ENCODE assay signal across 12 cellular contexts in genomic region chr20:47326718-47327137, GRCh38. TPM values are rescaled to one million over a fixed set of nuclear protein-coding genes. Genes with fewer than 3 reads are reported as not detected.
A peak's percentile ranks its signal among the peaks of the same experiment; 100 is the strongest.
DNase-seq lines count a peak whose midpoint lies in the region; ATAC-seq and TF ChIP-seq lines count a peak whose summit lies in the region.
"Had no signal": no experiment of that assay in that cellular context is flagged by ENCODE, and none has a peak within 500 bp of the region (broad histone marks: within the 10 kb centered on the region; RNA-seq: fewer than 3 reads in every experiment).

No MANE protein-coding gene starts in this region.

- peaks cover 22% of the 10 kb centered on the region in 2 donors for H3K4me1 Mint-ChIP-seq in natural killer cell treated with Interleukin-12 subunit alpha and Interleukin-12 subunit beta and Interleukin-15 and Interleukin-18, amount 100 ng/mL, for 72 hours (ENCODE audit: low read depth in 2 of 2)
- peaks cover 40 to 50% of the 10 kb centered on the region in 2 donors for H3K4me1 Mint-ChIP-seq in natural killer cell

- no peak for ATAC-seq in natural killer cell treated with Interleukin-12 subunit alpha and Interleukin-12 subunit beta and Interleukin-15 and Interleukin-18, amount 100 ng/mL, for 72 hours
- ATAC-seq in natural killer cell (no peak), upper lobe of left lung (ENCODE audit: low FRiP score in 2 of 2) (no peak), GM21526 (IDR thresholded peaks at IDR 0.05; ENCODE audit: low FRiP score, unreplicated experiment) (no peak), GM18870 (IDR thresholded peaks at IDR 0.05; ENCODE audit: unreplicated experiment) (no peak)

- H3K27me3 Mint-ChIP-seq in natural killer cell treated with Interleukin-12 subunit alpha and Interleukin-12 subunit beta and Interleukin-15 and Interleukin-18, amount 100 ng/mL, for 72 hours = no peaks in the 10 kb centered on the region
- H3K27me3 Mint-ChIP-seq in natural killer cell (ENCODE audit: low read depth in 2 of 2) = no peaks in the 10 kb centered on the region

- H3K9me3 ChIP-seq in upper lobe of left lung = no peaks in the 10 kb centered on the region
- H3K9me3 ChIP-seq: BE2C had no signal

- TF ChIP-seq POLR2A in upper lobe of left lung (IDR thresholded peaks at IDR 0.05) = no peak

- no peaks in the 10 kb centered on the region for H3K27me3 ChIP-seq in brain microvascular endothelial cell (replicated peaks)
- no peaks in the 10 kb centered on the region for H3K27me3 ChIP-seq in upper lobe of left lung
- H3K27me3 ChIP-seq: BE2C had no signal

- H3K4me3 ChIP-seq in brain microvascular endothelial cell (ENCODE audit: low read depth, low read length) = no peak overlapping the region
- no peak overlapping the region for H3K4me3 ChIP-seq in upper lobe of left lung

- peaks cover 12% of the 10 kb centered on the region for H3K36me3 Mint-ChIP-seq in natural killer cell treated with Interleukin-12 subunit alpha and Interleukin-12 subunit beta and Interleukin-15 and Interleukin-18, amount 100 ng/mL, for 72 hours
- H3K36me3 Mint-ChIP-seq in natural killer cell = no peaks in the 10 kb centered on the region

- no peak for DNase-seq in natural killer cell treated with Interleukin-12 subunit alpha and Interleukin-12 subunit beta and Interleukin-15 and Interleukin-18, amount 100 ng/mL, for 72 hours (ENCODE audit: low spot score)
- DNase-seq in natural killer cell = no peak
- peak; percentile 91 for DNase-seq in brain microvascular endothelial cell
- DNase-seq in kidney glomerular epithelial cell (lab: John Stamatoyannopoulos, UW) = peak; percentile 87
- no peak for DNase-seq in upper lobe of left lung
- no peak for DNase-seq in activated naive CD4-positive, alpha-beta T cell treated with Interleukin-2 at 50 U/mL for 16 hours
- DNase-seq: activated T-cell treated with anti-CD3 and anti-CD28 coated beads for 4 hours, BE2C, islet precursor cell, NCI-H748 treated with DMSO at 0.1 percent for 48 hours had no signal

- H3K4me1 ChIP-seq in upper lobe of left lung = peaks cover 24 to 59% (median 47%) of the 10 kb centered on the region in 4 donors

- no peak for TF ChIP-seq EP300 in upper lobe of left lung (IDR thresholded peaks at IDR 0.05)

- peak overlapping the region; percentile 88 for H3K27ac ChIP-seq in brain microvascular endothelial cell
- H3K27ac ChIP-seq in upper lobe of left lung = peak overlapping the region in 3 of 4 donors; percentile 6 to 89 (median 55)

- in situ Hi-C loops in brain microvascular endothelial cell (cut with HindIII; ENCODE audit: low pct_ligation_motif_present, low sequenced_read_pairs) = no loop called here

- peak overlapping the region; percentile 35 to 68 for H3K27ac Mint-ChIP-seq in natural killer cell treated with Interleukin-12 subunit alpha and Interleukin-12 subunit beta and Interleukin-15 and Interleukin-18, amount 100 ng/mL, for 72 hours
- peak overlapping the region in 1 of 2 donors; percentile 46 for H3K27ac Mint-ChIP-seq in natural killer cell

- no peak overlapping the region for H3K4me3 Mint-ChIP-seq in natural killer cell treated with Interleukin-12 subunit alpha and Interleukin-12 subunit beta and Interleukin-15 and Interleukin-18, amount 100 ng/mL, for 72 hours
- H3K4me3 Mint-ChIP-seq in natural killer cell = no peak overlapping the region

- H3K9me3 Mint-ChIP-seq in natural killer cell treated with Interleukin-12 subunit alpha and Interleukin-12 subunit beta and Interleukin-15 and Interleukin-18, amount 100 ng/mL, for 72 hours = no peaks in the 10 kb centered on the region
- H3K9me3 Mint-ChIP-seq in natural killer cell = no peaks in the 10 kb centered on the region

- TF ChIP-seq CTCF in natural killer cell (IDR thresholded peaks at IDR 0.05) = no peak
- no peak for TF ChIP-seq CTCF in brain microvascular endothelial cell (IDR thresholded peaks at IDR 0.05; ENCODE audit: low read depth, low read length, missing control alignments)
- no peak for TF ChIP-seq CTCF in upper lobe of left lung (IDR thresholded peaks at IDR 0.05)

- 52 to 61% methylated on average over 6 of the region's 6 CpGs for WGBS in upper lobe of left lung, 2 donors

- intact Hi-C loops in natural killer cell (cut with micrococcal nuclease) = no loop called here

- no peaks in the 10 kb centered on the region for H3K36me3 ChIP-seq in brain microvascular endothelial cell (replicated peaks)
- H3K36me3 ChIP-seq in upper lobe of left lung = no peaks in the 10 kb centered on the region

RNA-seq across cellular contexts. Expression of gene ZMYND8, which starts 29.8 kb away (rescaled TPM):
- 10 to 100 TPM; 42.1 to 65.7 TPM for total RNA-seq in natural killer cell treated with Interleukin-12 subunit alpha and Interleukin-12 subunit beta and Interleukin-15 and Interleukin-18, amount 100 ng/mL, for 72 hours
- 10 to 100 TPM; 57.6 to 72.6 (median 69.8) TPM for total RNA-seq in natural killer cell
- total RNA-seq in upper lobe of left lung = 100 to 1,000 TPM in 1 of 6 donors, 10 to 100 TPM in 5; 24.6 to 120 (median 51.8) TPM

Comparison
In these comparisons a context has a peak if more than half of its experiments do, and no peak if none do; other contexts are left out.
1. DNase-seq: peak in brain microvascular endothelial cell (single experiment) and kidney glomerular epithelial cell (single experiment); none in natural killer cell treated with Interleukin-12 subunit alpha and Interleukin-12 subunit beta and Interleukin-15 and Interleukin-18, amount 100 ng/mL, for 72 hours (single experiment), natural killer cell (single experiment), upper lobe of left lung (0 of 2) and activated naive CD4-positive, alpha-beta T cell treated with Interleukin-2 at 50 U/mL for 16 hours (single experiment).